In the genomic region with DNA sequence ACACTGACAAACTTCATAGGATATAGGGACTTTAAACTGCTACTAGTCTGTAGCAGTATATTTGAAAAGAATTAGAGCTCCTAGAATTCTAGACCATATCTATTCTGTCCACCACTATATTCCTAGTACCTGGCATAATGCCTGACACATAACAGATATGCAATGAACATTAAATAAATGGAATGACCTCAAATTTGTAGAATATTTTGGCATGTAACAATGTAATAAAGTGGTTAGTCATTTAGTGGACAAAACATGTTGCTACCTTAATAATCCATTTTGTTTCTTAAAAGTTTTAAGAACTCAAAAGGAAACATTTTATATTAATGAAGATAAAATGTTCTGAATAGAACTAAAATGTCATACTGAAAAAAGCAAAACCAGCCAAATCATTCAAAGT, we compare ENCODE assay signal across 28 cellular contexts.
"Had no signal": no experiment of that assay in that cellular context is flagged by ENCODE, and none has a peak within 500 bp of the region (broad histone marks: within the 10 kb centered on the region; RNA-seq: fewer than 3 reads in every experiment).

No MANE protein-coding gene starts in this region.

- H3K27me3 Mint-ChIP-seq: activated B cell treated with CpG ODN at 0.5 μM for 24 hours, brain had no signal

- H3K27ac Mint-ChIP-seq: activated B cell treated with CpG ODN at 0.5 μM for 24 hours; activated CD4-positive, alpha-beta memory T cell treated with anti-CD3 and anti-CD28 coated beads for 36 hours; activated naive CD4-positive, alpha-beta T cell treated with anti-CD3 and anti-CD28 coated beads for 36 hours; activated naive CD4-positive, alpha-beta T cell treated with anti-CD3 and anti-CD28 coated beads, Interleukin-2, amount 50 U/mL, for 72 hours; activated T-helper 1 cell treated with anti-CD3 and anti-CD28 coated beads, Interleukin-12 subunit alpha, Interleukin-12 subunit beta, Interleukin-2, Interleukin-4 antibody, amounts not matched to agents 30 ng/mL and 10 ng/mL and 1 ng/mL, durations not matched to agents 14 hours and 24 hours and 36 hours; brain had no signal

- H3K4me3 ChIP-seq: SJCRH30 had no signal

- H3K4me1 ChIP-seq: SJCRH30 had no signal

- H3K9me3 ChIP-seq: SJCRH30 had no signal

- H3K27me3 ChIP-seq: SJCRH30 had no signal

- DNase-seq: activated B cell treated with CpG ODN at 0.5 μM for 24 hours; activated CD4-positive, alpha-beta memory T cell treated with anti-CD3 and anti-CD28 coated beads for 36 hours; activated CD4-positive, alpha-beta T cell treated with anti-CD3 and anti-CD28 coated beads for 4 hours; activated CD4-positive, alpha-beta T cell treated with anti-CD3 and anti-CD28 coated beads, Interleukin-2, amount 50 U/mL, for 1 hour; activated CD4-positive, CD25-positive, alpha-beta regulatory T cell treated with anti-CD3 and anti-CD28 coated beads, Interleukin-2, amount 50 U/mL, for 72 hours; activated CD8-positive, alpha-beta memory T cell treated with anti-CD3 and anti-CD28 coated beads, Interleukin-2, amount 50 U/mL, for 4 hours; activated gamma-delta T cell treated with Interleukin-2 at 50 U/mL for 16 hours; activated T-cell treated with anti-CD3 and anti-CD28 coated beads for 4 hours; activated T-cell treated with anti-CD3 and anti-CD28 coated beads, Interleukin-2, amount 50 U/mL, for 4 hours; central memory CD4-positive, alpha-beta T cell; KG1; NCI-H1105; NCI-H1417 treated with DMSO at 0.1 percent for 48 hours; NCI-H1930; NCI-H2081 treated with DMSO at 0.1 percent for 48 hours; NCI-H345; NCI-H524 treated with DMSO at 0.1 percent for 48 hours; NK-92 treated with Interleukin-12 subunit alpha and Interleukin-12 subunit beta, amount 100 ng/mL, for 24 hours; OCI-M1; Right ventricle myocardium superior; SJCRH30; SW 1271; T-helper 9 cell had no signal

- H3K27ac ChIP-seq: SJCRH30, VCaP had no signal

- H3K9me3 Mint-ChIP-seq: activated B cell treated with CpG ODN at 0.5 μM for 24 hours; activated CD4-positive, alpha-beta memory T cell treated with anti-CD3 and anti-CD28 coated beads for 36 hours; activated naive CD4-positive, alpha-beta T cell treated with anti-CD3 and anti-CD28 coated beads for 36 hours; activated naive CD4-positive, alpha-beta T cell treated with anti-CD3 and anti-CD28 coated beads, Interleukin-2, amount 50 U/mL, for 72 hours; activated T-cell treated with anti-CD3 and anti-CD28 coated beads, Interleukin-2, amount 50 U/mL, for 4 hours; activated T-helper 1 cell treated with anti-CD3 and anti-CD28 coated beads, Interleukin-12 subunit alpha, Interleukin-12 subunit beta, Interleukin-2, Interleukin-4 antibody, amounts not matched to agents 30 ng/mL and 10 ng/mL and 1 ng/mL, durations not matched to agents 14 hours and 24 hours and 36 hours; brain had no signal

- H3K4me3 Mint-ChIP-seq: activated B cell treated with CpG ODN at 0.5 μM for 24 hours; activated CD4-positive, alpha-beta memory T cell treated with anti-CD3 and anti-CD28 coated beads for 36 hours; activated naive CD4-positive, alpha-beta T cell treated with anti-CD3 and anti-CD28 coated beads for 36 hours; activated T-cell treated with anti-CD3 and anti-CD28 coated beads, Interleukin-2, amount 50 U/mL, for 4 hours; activated T-helper 1 cell treated with anti-CD3 and anti-CD28 coated beads, Interleukin-12 subunit alpha, Interleukin-12 subunit beta, Interleukin-2, Interleukin-4 antibody, amounts not matched to agents 30 ng/mL and 10 ng/mL and 1 ng/mL, durations not matched to agents 14 hours and 24 hours and 36 hours; brain had no signal
